ENCODE assay signal across 25 cellular contexts in the genomic region with DNA sequence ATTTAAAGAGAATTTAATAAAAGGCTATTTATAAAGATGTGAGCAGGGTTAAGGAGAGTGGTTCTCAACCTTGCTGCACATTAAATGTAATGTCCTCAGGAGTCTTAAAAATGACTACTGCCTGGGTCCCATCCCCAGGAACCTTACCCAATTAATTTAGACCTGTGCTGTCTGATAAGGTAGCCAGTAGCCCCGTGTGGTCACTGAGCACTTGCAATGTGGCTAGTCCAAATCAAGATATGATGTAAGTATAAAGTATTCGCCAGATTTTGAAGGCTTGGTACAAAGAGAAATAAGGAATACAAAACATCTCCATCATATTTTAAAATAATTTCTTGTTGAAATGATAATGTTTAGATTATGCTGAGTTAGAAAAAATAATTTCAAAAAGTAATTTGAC.
"Had no signal": no experiment of that assay in that cellular context is flagged by ENCODE, and none has a peak within 500 bp of the region (broad histone marks: within the 10 kb centered on the region; RNA-seq: fewer than 3 reads in every experiment).

No MANE protein-coding gene starts in this region.

- H3K4me1 ChIP-seq: stomach, suprapubic skin, testis, tibial artery, tibial nerve, transverse colon, upper lobe of left lung, upper lobe of right lung, uterus, vagina had no signal

- H3K27me3 ChIP-seq: stomach, suprapubic skin, testis, tibial artery, tibial nerve, transverse colon, upper lobe of left lung, upper lobe of right lung, uterus, vagina had no signal

- DNase-seq: stimulated activated CD4-positive, alpha-beta T cell treated with anti-CD3 and anti-CD28 coated beads, Interleukin-2, amount 100 ng/mL, for 48 hours; stimulated activated CD4-positive, alpha-beta T cell treated with anti-CD3 and anti-CD28 coated beads, Interleukin-4, amount 100 ng/mL, for 1 hour; stimulated activated CD4-positive, alpha-beta T cell treated with anti-CD3 and anti-CD28 coated beads, Interleukin-4, amount 100 ng/mL, for 24 hours; stimulated activated CD4-positive, alpha-beta T cell treated with anti-CD3 and anti-CD28 coated beads, Interleukin-4, amount 100 ng/mL, for 4 hours; stimulated activated CD8-positive, alpha-beta memory T cell treated with anti-CD3 and anti-CD28 coated beads, Interleukin-4, amount 100 ng/mL, for 48 hours; stimulated activated naive B cell treated with anti-CD40 and anti-IgM and Interleukin-4, amounts not matched to agents 10 μg/mL and 1 μg/mL and 100 μg/mL, for 72 hours; stimulated activated naive CD4-positive, alpha-beta T cell; stimulated activated naive CD4-positive, alpha-beta T cell treated with Interleukin-2 at 50 U/mL for 16 hours; stimulated activated naive CD8-positive, alpha-beta T cell treated with anti-CD3 and anti-CD28 coated beads, Interleukin-15, amount 100 ng/mL, for 72 hours; stimulated activated naive CD8-positive, alpha-beta T cell treated with anti-CD3 and anti-CD28 coated beads, Interleukin-15, Interleukin-2, amounts not matched to agents 100 U/mL and 50 U/mL, for 24 hours; stomach; substantia nigra; testis; tibial artery; transverse colon; trophoblast cell; upper lobe of left lung; upper lobe of right lung; uterus had no signal

- ATAC-seq: stimulated activated effector memory CD8-positive, alpha-beta T cell treated with anti-CD3 and anti-CD28 coated beads, Interleukin-12 subunit alpha, Interleukin-12 subunit beta, amount 100 ng/mL, for 72 hours; stimulated activated memory B cell treated with anti-CD40 and anti-IgM and Interleukin-4, amounts not matched to agents 10 μg/mL and 1 μg/mL and 100 μg/mL, for 72 hours; stimulated activated naive B cell treated with anti-CD40 and anti-IgM and Interleukin-4, amounts not matched to agents 10 μg/mL and 1 μg/mL and 100 μg/mL, for 72 hours; stimulated activated naive CD8-positive, alpha-beta T cell treated with anti-CD3 and anti-CD28 coated beads, Interleukin-15, amount 100 ng/mL, for 72 hours; stimulated activated naive CD8-positive, alpha-beta T cell treated with anti-CD3 and anti-CD28 coated beads, Interleukin-15, Interleukin-2, amounts not matched to agents 100 U/mL and 50 U/mL, for 24 hours; upper lobe of right lung had no signal

- H3K9me3 ChIP-seq: stomach, suprapubic skin, testis, thoracic aorta, tibial artery, tibial nerve, transverse colon, upper lobe of left lung, upper lobe of right lung, uterus, vagina had no signal

- H3K27ac ChIP-seq: stomach, suprapubic skin, testis, thoracic aorta, tibial artery, tibial nerve, transverse colon, upper lobe of left lung, upper lobe of right lung, uterus, vagina had no signal

- H3K4me3 ChIP-seq: stomach, suprapubic skin, testis, thoracic aorta, tibial artery, tibial nerve, transverse colon, upper lobe of left lung, upper lobe of right lung, uterus, vagina had no signal

- H3K36me3 ChIP-seq: stomach, suprapubic skin, thoracic aorta, tibial artery, tibial nerve, transverse colon, upper lobe of left lung, upper lobe of right lung, uterus, vagina had no signal
